Comparison of ENCODE assay signal across 6 cellular contexts in genomic region chr14:30473846-30474696, GRCh38.
DNase-seq lines count a peak whose midpoint lies in the region; ATAC-seq, FAIRE-seq and TF ChIP-seq lines count a peak whose summit lies in the region.
"Not testable (repeated sequence)": the region's sequence is repeated elsewhere in the genome, so short reads cannot be mapped to it uniquely, and the experiment has no call there.

No MANE protein-coding gene starts in this region.

- not testable (repeated sequence) for H3K4me1 ChIP-seq in ES-I3 (ENCODE audit: insufficient read depth, low read length); endodermal cell (ENCODE audit: control insufficient read depth, insufficient read depth, low read length); HepG2 (ENCODE audit: insufficient read depth, low read length)

- 93% methylated on average over 6 to 27 of the region's 36 CpGs for WGBS in endodermal cell (ENCODE audit: insufficient coverage in 1 of 2, insufficient read length in 1 of 2), 2 experiments
- 79% methylated on average over 30 of the region's 36 CpGs for WGBS in HepG2 (ENCODE audit: low lambda C conversion rate)

- not testable (repeated sequence) for H3K36me3 Mint-ChIP-seq in WTC11; endodermal cell (ENCODE audit: low read depth); type B pancreatic cell

- in situ Hi-C loops in HepG2 (cut with HindIII; ENCODE audit: extremely low pct_ligation_motif_present, low pct_unique_long_range_greater_than_20kb), result not testable (repeated sequence)

- H3K9me3 Mint-ChIP-seq in WTC11, endodermal cell, type B pancreatic cell: not testable (repeated sequence)

- H3K4me3 ChIP-seq in endodermal cell (ENCODE audit: low read length); HepG2 (replicated peaks in 1 of 3; ENCODE audit: insufficient read depth in 1 of 3, low read depth in 2 of 3, low read length in 3 of 3): not testable (repeated sequence)

- H3K27me3 ChIP-seq in endodermal cell (ENCODE audit: control insufficient read depth, insufficient read depth, low read length, poor library complexity, severe bottlenecking); HepG2 (ENCODE audit: control insufficient read depth in 1 of 2, insufficient read depth in 2 of 2, low read length in 2 of 2): not testable (repeated sequence)

- not testable (repeated sequence) for TF ChIP-seq CTCF in WTC11 (IDR thresholded peaks at IDR 0.05); endodermal cell (conservative IDR thresholded peaks at IDR 0.05); HepG2 (CRISPR knock-in tag; IDR thresholded peaks at IDR 0.05); type B pancreatic cell (conservative IDR thresholded peaks at IDR 0.05)

- TF ChIP-seq POLR2A in HepG2 (IDR thresholded peaks at IDR 0.05; ENCODE audit: insufficient read depth in 1 of 2, low read depth in 2 of 2, low read length in 2 of 2), result not testable (repeated sequence)

- not testable (repeated sequence) for H3K27ac ChIP-seq in endodermal cell (ENCODE audit: low read depth, low read length); HepG2 (ENCODE audit: extremely low read length, insufficient read depth, low read length)

- TF ChIP-seq EP300 in HepG2 (IDR thresholded peaks at IDR 0.05; ENCODE audit: low read depth in 2 of 2, low read length in 2 of 2); HepG2 (CRISPR knock-in tag; IDR thresholded peaks at IDR 0.05; ENCODE audit: borderline replicate concordance): not testable (repeated sequence)

- not testable (repeated sequence) for TF ChIP-seq RAD21 in HepG2 (CRISPR knock-in tag; IDR thresholded peaks at IDR 0.05)

- CTCF ChIA-PET in WTC11 (lab: Charles Lee); HepG2 (lab: Yijun Ruan, JAX; ENCODE audit: low intra/inter-chr PET ratio, low total read pairs): not testable (repeated sequence)

- H3K36me3 ChIP-seq in ES-I3 (ENCODE audit: insufficient read depth, low read length); endodermal cell (ENCODE audit: control insufficient read depth, insufficient read depth, low read length); HepG2 (replicated peaks in 1 of 2; ENCODE audit: control insufficient read depth in 1 of 2, insufficient read depth in 2 of 2, low read length in 2 of 2): not testable (repeated sequence)

- H3K4me2 ChIP-seq in HepG2 (ENCODE audit: low read depth, low read length), result not testable (repeated sequence)

- not testable (repeated sequence) for FAIRE-seq in HepG2 (lab: Jason Lieb, UNC)

- BruUV-seq in HepG2 (replicated peaks; lab: Mats Ljungman, UMichigan), result not testable (repeated sequence)

- not testable (repeated sequence) for H2AFZ ChIP-seq in HepG2 (ENCODE audit: low read length)

- not testable (repeated sequence) for H4K20me1 ChIP-seq in HepG2 (ENCODE audit: insufficient read depth, low read length)

- H3K9ac ChIP-seq in ES-I3 (ENCODE audit: low read depth, low read length), result peak overlapping the region; percentile 33; the same call in 1 of the 2 replicates
- H3K9ac ChIP-seq in endodermal cell (ENCODE audit: extremely low read depth, low read length, poor library complexity, severe bottlenecking); HepG2 (ENCODE audit: insufficient read depth, low read depth, low read length): not testable (repeated sequence)

- not testable (repeated sequence) for H3K79me2 ChIP-seq in HepG2 (ENCODE audit: insufficient read depth, low read length)

- ATAC-seq in WTC11, HepG2: not testable (repeated sequence)

- H3K27ac Mint-ChIP-seq in WTC11, type B pancreatic cell: not testable (repeated sequence)
- H3K27ac Mint-ChIP-seq in endodermal cell, result peak overlapping the region; percentile 92

- H3K27me3 Mint-ChIP-seq in WTC11 (ENCODE audit: low read depth); endodermal cell (ENCODE audit: insufficient read depth); type B pancreatic cell: not testable (repeated sequence)

- intact Hi-C loops in HepG2 (cut with micrococcal nuclease; ENCODE audit: unreplicated experiment), result not testable (repeated sequence)

- H3K9me3 ChIP-seq in ES-I3 (ENCODE audit: control insufficient read depth, insufficient read depth, low read length); endodermal cell (ENCODE audit: control insufficient read depth, low read length); HepG2 (ENCODE audit: low read length): not testable (repeated sequence)

- POLR2A ChIA-PET in WTC11 (lab: Charles Lee); HepG2 (lab: Yijun Ruan, JAX): not testable (repeated sequence)

- DNase-seq in NCI-H748 (lab: John Stamatoyannopoulos, UW; ENCODE audit: unreplicated experiment), result peak; percentile 27
- DNase-seq in WTC11 (ENCODE audit: low spot score); endodermal cell; HepG2 (ENCODE audit: low spot score); type B pancreatic cell (ENCODE audit: extremely low spot score, unreplicated experiment): not testable (repeated sequence)

- not testable (repeated sequence) for H3K4me1 Mint-ChIP-seq in WTC11; endodermal cell; type B pancreatic cell (ENCODE audit: unreplicated experiment)

- H3K4me3 Mint-ChIP-seq in WTC11, result peak overlapping the region; percentile 49
- peak overlapping the region; percentile 68 for H3K4me3 Mint-ChIP-seq in endodermal cell
- peak overlapping the region; percentile 66 for H3K4me3 Mint-ChIP-seq in type B pancreatic cell

TF ChIP-seq in HepG2, 621 proteins besides CTCF, POLR2A, EP300 and RAD21:
- TF ChIP-seq ZNF281 (CRISPR knock-in tag; IDR thresholded peaks at IDR 0.05; ENCODE audit: borderline replicate concordance), result peak; percentile 41
